17 cellular contexts compared by ENCODE assay signal in genomic region chr12:65334534-65334933, GRCh38. TPM values are rescaled to one million over a fixed set of nuclear protein-coding genes. Genes with fewer than 3 reads are reported as not detected.
DNase-seq lines count a peak whose midpoint lies in the region; ATAC-seq, FAIRE-seq and TF ChIP-seq lines count a peak whose summit lies in the region.
"Had no signal": no experiment of that assay in that cellular context is flagged by ENCODE, and none has a peak within 500 bp of the region (broad histone marks: within the 10 kb centered on the region; RNA-seq: fewer than 3 reads in every experiment).

No MANE protein-coding gene starts in this region.

- H3K36me3 ChIP-seq in H1 (ENCODE audit: control insufficient read depth in 2 of 4, insufficient read depth in 4 of 4, low read length in 3 of 4) (no peaks in the 10 kb centered on the region), right lobe of liver (no peaks in the 10 kb centered on the region), transverse colon (no peaks in the 10 kb centered on the region)
- H3K36me3 ChIP-seq: suprapubic skin had no signal

- no peaks in the 10 kb centered on the region for H3K79me2 ChIP-seq in H1 (ENCODE audit: control insufficient read depth in 1 of 2, insufficient read depth in 2 of 2, low read length in 2 of 2)

- H4K20me1 ChIP-seq in H1 (replicated peaks in 1 of 2; ENCODE audit: control insufficient read depth in 1 of 2, insufficient read depth in 2 of 2, low read length in 2 of 2) = no peaks in the 10 kb centered on the region

- H4K8ac ChIP-seq in H1 (ENCODE audit: extremely low read depth, insufficient read depth, low read length) = no peak overlapping the region

- TF ChIP-seq POLR2A in H1 (IDR thresholded peaks at IDR 0.05; ENCODE audit: control extremely low read depth in 1 of 2, low read depth in 2 of 2, low read length in 2 of 2) (no peak), right lobe of liver (IDR thresholded peaks at IDR 0.05) (no peak), transverse colon (IDR thresholded peaks at IDR 0.05) (no peak)

- H3K9me3 ChIP-seq in H1 (ENCODE audit: insufficient read depth in 2 of 2, low read depth in 1 of 2, low read length in 1 of 2) = no peaks in the 10 kb centered on the region
- no peaks in the 10 kb centered on the region for H3K9me3 ChIP-seq in right lobe of liver
- no peaks in the 10 kb centered on the region for H3K9me3 ChIP-seq in transverse colon
- H3K9me3 ChIP-seq: suprapubic skin had no signal

- H2BK15ac ChIP-seq in H1 (ENCODE audit: low read length) = no peak overlapping the region

- FAIRE-seq in H1 (lab: Jason Lieb, UNC) = no peak

- H3K4me1 ChIP-seq in H1 (replicated peaks in 1 of 4; ENCODE audit: control insufficient read depth in 3 of 4, insufficient read depth in 4 of 4, low read length in 3 of 4) (no peaks in the 10 kb centered on the region; a peak in 1 of 7 replicates), right lobe of liver (peaks cover 0 to 8% (median 4%) of the 10 kb centered on the region in 4 donors), transverse colon (peaks cover 0 to 4% (median 0%) of the 10 kb centered on the region in 4 donors)

- intact Hi-C loops in right lobe of liver (cut with DNase I) (no loop called here), transverse colon (cut with DNase I; ENCODE audit: low total_unique reads) (loop anchor here (10.0 kb wide), 1 partner anchor 860 kb away; no protein-coding TSS in a partner anchor)

- no peak overlapping the region for H3K27ac Mint-ChIP-seq in endothelial cell (ENCODE audit: unreplicated experiment)
- H3K27ac Mint-ChIP-seq: naive thymus-derived CD4-positive, alpha-beta T cell had no signal

- no peaks in the 10 kb centered on the region for H3K27me3 ChIP-seq in H1 (replicated peaks in 1 of 4; ENCODE audit: control insufficient read depth in 3 of 4, extremely low read depth in 1 of 4, insufficient read depth in 3 of 4, low read length in 3 of 4)
- no peaks in the 10 kb centered on the region for H3K27me3 ChIP-seq in right lobe of liver
- no peaks in the 10 kb centered on the region for H3K27me3 ChIP-seq in transverse colon
- H3K27me3 ChIP-seq: suprapubic skin had no signal

- no peak overlapping the region for H2BK20ac ChIP-seq in H1 (ENCODE audit: low read length)

- TF ChIP-seq RAD21 in H1 (IDR thresholded peaks at IDR 0.05 in 1 of 2, conservative IDR thresholded peaks at IDR 0.05 in 1 of 2; ENCODE audit: low read depth in 2 of 2, low read length in 2 of 2) = no peak

- H3K56ac ChIP-seq in H1 (replicated peaks; ENCODE audit: insufficient read length, low read depth, low read length) = no peak overlapping the region

- no peak overlapping the region for H2BK5ac ChIP-seq in H1 (ENCODE audit: low read depth, low read length)

- peaks cover 2% of the 10 kb centered on the region for H3K4me1 Mint-ChIP-seq in endothelial cell (ENCODE audit: unreplicated experiment)
- H3K4me1 Mint-ChIP-seq: naive thymus-derived CD4-positive, alpha-beta T cell had no signal

- no peak for DNase-seq in H1 (ENCODE audit: low read depth in 1 of 2, low spot score in 2 of 2)
- DNase-seq in right lobe of liver = no peak
- DNase-seq in transverse colon = no peak
- no peak for DNase-seq in endothelial cell (ENCODE audit: low spot score)
- DNase-seq in substantia nigra (lab: John Stamatoyannopoulos, UW) = no peak
- DNase-seq in DMS 273 (lab: John Stamatoyannopoulos, UW; ENCODE audit: unreplicated experiment) = no peak
- DNase-seq: activated effector memory CD4-positive, alpha-beta T cell treated with Interleukin-2 at 50 U/mL for 16 hours; cortex of kidney; MM.1S; naive thymus-derived CD4-positive, alpha-beta T cell; NCI-H2029; NCI-H526; stimulated activated CD4-positive, alpha-beta T cell treated with anti-CD3 and anti-CD28 coated beads, Interleukin-1b, Interleukin-23, amount 100 ng/mL, for 48 hours; T-helper 1 cell had no signal

- H3K9me3 Mint-ChIP-seq in endothelial cell (ENCODE audit: unreplicated experiment) = no peaks in the 10 kb centered on the region

- H3K36me3 Mint-ChIP-seq in endothelial cell (ENCODE audit: low read depth, unreplicated experiment) = no peaks in the 10 kb centered on the region

- no peak for TF ChIP-seq EP300 in H1 (IDR thresholded peaks at IDR 0.05; ENCODE audit: borderline replicate concordance in 1 of 2, low read depth in 2 of 2, low read length in 2 of 2)
- TF ChIP-seq EP300 in transverse colon (IDR thresholded peaks at IDR 0.05; ENCODE audit: low read depth) = no peak

- in situ Hi-C loops in transverse colon (cut with MboI; ENCODE audit: low pct_ligation_motif_present in 1 of 4, low pct_unique_long_range_greater_than_20kb in 1 of 4, low sequenced_read_pairs in 3 of 4) = no loop called here

- CTCF ChIA-PET in H1 (lab: Charles Lee; ENCODE audit: partially characterized antibody) = interaction anchor here (0.8 to 1.2 kb wide), 3 partner anchors 34 to 268 kb away, joined by 3 to 4 read pairs (median 4); no protein-coding TSS in a partner anchor

- TF ChIP-seq CTCF in H1 (IDR thresholded peaks at IDR 0.05; ENCODE audit: control extremely low read depth in 1 of 3, insufficient read depth in 1 of 3, low read depth in 1 of 3, low read length in 3 of 3) (no peak), right lobe of liver (IDR thresholded peaks at IDR 0.05) (no peak), transverse colon (IDR thresholded peaks at IDR 0.05) (no peak), endothelial cell (IDR thresholded peaks at IDR 0.05; ENCODE audit: unreplicated experiment) (no peak)

- no peak overlapping the region for H3K14ac ChIP-seq in H1 (ENCODE audit: insufficient read length)

- H3K27me3 Mint-ChIP-seq in endothelial cell (ENCODE audit: unreplicated experiment) = no peaks in the 10 kb centered on the region

- peak in 1 of 4 donors; percentile 13 for ATAC-seq in right lobe of liver
- ATAC-seq: esophagus mucosa; naive thymus-derived CD4-positive, alpha-beta T cell had no signal

- H3K4me2 ChIP-seq in H1 (ENCODE audit: insufficient read depth in 1 of 2, low read depth in 2 of 2, low read length in 2 of 2) = no peak overlapping the region

- H4K91ac ChIP-seq in H1 (replicated peaks; ENCODE audit: insufficient read length, low read length) = no peak overlapping the region

- H3K23ac ChIP-seq in H1 (ENCODE audit: insufficient read length) = no peak overlapping the region

- no peak overlapping the region for H2AK5ac ChIP-seq in H1 (ENCODE audit: low read depth, low read length)

- no peak overlapping the region for H2BK120ac ChIP-seq in H1 (replicated peaks; ENCODE audit: low read depth, low read length)

- no peaks in the 10 kb centered on the region for H3K79me1 ChIP-seq in H1 (ENCODE audit: low read depth, low read length)

- POLR2A ChIA-PET in H1 (lab: Charles Lee; ENCODE audit: partially characterized antibody) = no interaction called here

- H2AFZ ChIP-seq in H1 (ENCODE audit: low read length) = 0 out of 2 replicates have a peak overlapping the region, but pooled peaks have one; percentile 40

- no peak overlapping the region for H3K4me3 ChIP-seq in H1 (ENCODE audit: extremely low read depth in 1 of 4, insufficient read depth in 2 of 4, low read depth in 3 of 4, low read length in 4 of 4)
- H3K4me3 ChIP-seq in right lobe of liver = no peak overlapping the region
- H3K4me3 ChIP-seq in transverse colon = no peak overlapping the region
- H3K4me3 ChIP-seq: suprapubic skin had no signal

- no peak overlapping the region for H3K9ac ChIP-seq in H1 (replicated peaks in 1 of 4; ENCODE audit: extremely low read depth in 1 of 4, low read depth in 3 of 4, low read length in 3 of 4)

- H3K23me2 ChIP-seq in H1 (ENCODE audit: low read depth, low read length) = no peaks in the 10 kb centered on the region; the same call in 1 of the 2 replicates

- H3K4ac ChIP-seq in H1 (replicated peaks; ENCODE audit: insufficient read length, low read depth, low read length) = no peak overlapping the region

- H3K27ac ChIP-seq in H1 (ENCODE audit: low read depth, low read length) (no peak overlapping the region), right lobe of liver (peak overlapping the region; percentile 41 to 56 (median 45)), transverse colon (peak overlapping the region in 3 of 4 donors; percentile 2 to 13 (median 8)), substantia nigra (ENCODE audit: low read depth, low read length, poor library complexity, severe bottlenecking) (no peak overlapping the region)
- H3K27ac ChIP-seq: suprapubic skin had no signal

- H2BK12ac ChIP-seq in H1 (ENCODE audit: low read depth, low read length) = no peak overlapping the region

- no peak overlapping the region for H3K18ac ChIP-seq in H1 (ENCODE audit: extremely low read depth, low read length)

- no peak overlapping the region for H3K4me3 Mint-ChIP-seq in endothelial cell (ENCODE audit: unreplicated experiment)
- H3K4me3 Mint-ChIP-seq: naive thymus-derived CD4-positive, alpha-beta T cell had no signal

- no peak overlapping the region for H4K5ac ChIP-seq in H1 (ENCODE audit: insufficient read length, low read depth, low read length)

TF ChIP-seq in PFSK-1, 5 proteins besides CTCF, POLR2A, EP300 and RAD21 (continues in another document):
- TF ChIP-seq SIN3A (IDR thresholded peaks at IDR 0.05; ENCODE audit: borderline replicate concordance, insufficient read depth, low read length) (0 out of 2 replicates have a peak, but pooled peaks have one; percentile 44), FOXP2 (optimal IDR thresholded peaks at IDR 0.05; ENCODE audit: borderline replicate concordance, extremely low read depth, extremely low read length, insufficient read depth) (no peak), TAF1 (IDR thresholded peaks at IDR 0.05; ENCODE audit: borderline replicate concordance, insufficient read depth, low read length) (no peak)

TF ChIP-seq in H1, 55 proteins besides CTCF, POLR2A, EP300 and RAD21 (continues in another document):
- TF ChIP-seq TEAD4 (IDR thresholded peaks at IDR 0.05; ENCODE audit: low read depth, low read length) = no peak
- TF ChIP-seq CHD1 (IDR thresholded peaks at IDR 0.05; ENCODE audit: low read depth, low read length) = no peak
- no peak for TF ChIP-seq TAF7 (optimal IDR thresholded peaks at IDR 0.05; ENCODE audit: borderline replicate concordance, low read depth, low read length)
- no peak for TF ChIP-seq BACH1 (IDR thresholded peaks at IDR 0.05; ENCODE audit: low read length)
- no peak for TF ChIP-seq ASH2L (IDR thresholded peaks at IDR 0.05; ENCODE audit: low read length)
- no peak for TF ChIP-seq TBP (IDR thresholded peaks at IDR 0.05; ENCODE audit: low read depth, low read length)

RNA-seq across cellular contexts. Expression of gene MSRB3, which starts 56.1 kb away (rescaled TPM):
- polyA plus RNA-seq in PFSK-1 (2012; ENCODE audit: insufficient read length, low read depth) = 10.3 TPM
- 1.2 and 2.2 TPM in 2 replicates for total RNA-seq in H1 (2021; fragmentation: NEBNext Ultra II Directional; extraction: Animal tissue kit (Norgen Biotek cat#: 25700))
- polyA plus RNA-seq in H1 (2011; rRNA removed) = 0.32 and 0.46 TPM in 2 replicates
- polyA plus RNA-seq in H1 (2011; cell fraction: cytosol; rRNA removed) = 0.67 TPM
- 0.48 TPM for polyA plus RNA-seq in H1 (2011; cell fraction: nucleus; rRNA removed)
- polyA plus RNA-seq in H1 (2012, experiment 1 of 2) = 0.37 to 0.52 TPM (median 0.40 TPM) in 4 replicates
- polyA plus RNA-seq in H1 (2012, experiment 2 of 2) = 0.14 TPM
- 0.49 TPM for polyA plus RNA-seq in H1 (2013, experiment 1 of 2)
- polyA plus RNA-seq in H1 (2013, experiment 2 of 2) = 0.52 TPM
- 1.0 and 1.8 TPM in 2 replicates for polyA minus RNA-seq in H1 (2011; rRNA and poly(A)+ RNA removed)
- 0.44 TPM for polyA minus RNA-seq in H1 (2011; cell fraction: cytosol; rRNA and poly(A)+ RNA removed)
- polyA minus RNA-seq in H1 (2011; cell fraction: nucleus; rRNA and poly(A)+ RNA removed) = 3.0 TPM
- total RNA-seq in right lobe of liver (1 to 10 TPM; 1.4 to 5.6 (median 2.6) TPM), transverse colon (10 to 100 TPM; 21.7 to 56.9 (median 26.4) TPM), endothelial cell (ENCODE audit: unreplicated experiment) (19.9 TPM)
- polyA plus RNA-seq: naive thymus-derived CD4-positive, alpha-beta T cell had no signal

Comparison
In these comparisons a context has a peak if more than half of its experiments do, and no peak if none do; other contexts are left out.
1. H3K27ac ChIP-seq: peak in right lobe of liver (3 of 3) and transverse colon (3 of 4); none in H1 (single experiment) and substantia nigra (single experiment).